In the genomic region with DNA sequence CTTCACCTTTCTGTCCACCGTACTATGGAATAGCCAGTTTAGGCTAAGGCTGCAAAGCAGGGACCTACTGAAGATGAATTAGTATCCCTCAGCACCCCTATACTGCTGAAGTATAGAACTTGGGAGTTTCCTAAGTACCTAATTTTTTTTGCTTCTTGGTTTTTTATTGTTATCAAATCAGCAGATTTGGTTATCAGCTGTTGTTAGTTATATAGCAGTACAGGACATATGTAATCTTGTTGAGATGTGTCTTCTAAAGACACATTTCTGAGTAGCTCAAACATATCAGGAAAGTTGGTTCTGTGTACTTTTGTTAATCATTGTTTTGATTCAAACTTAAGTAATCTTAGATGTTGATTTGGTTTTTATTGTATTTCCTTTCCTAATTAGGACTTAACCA, we compare ENCODE assay signal across 1 cellular context.
TF ChIP-seq lines count a peak whose summit lies in the region.

No MANE protein-coding gene starts in this region.

TF ChIP-seq in A549, 52 proteins besides CTCF, POLR2A, EP300 and RAD21 (continued from another document):
- no peak for TF ChIP-seq ZC3H11A (IDR thresholded peaks at IDR 0.05)
- TF ChIP-seq TP53 (CRISPR knock-in tag; IDR thresholded peaks at IDR 0.05): no peak
- no peak for TF ChIP-seq CHD2 (IDR thresholded peaks at IDR 0.05; ENCODE audit: low read length, partially characterized antibody)
- TF ChIP-seq RNF2 (IDR thresholded peaks at IDR 0.05; ENCODE audit: borderline replicate concordance, low read depth): no peak
- no peak for TF ChIP-seq ESRRA (IDR thresholded peaks at IDR 0.05; ENCODE audit: borderline replicate concordance, low read length)
- TF ChIP-seq NPAS2 (CRISPR knock-in tag; IDR thresholded peaks at IDR 0.05; ENCODE audit: borderline replicate concordance): no peak
- TF ChIP-seq, protein P1, sequence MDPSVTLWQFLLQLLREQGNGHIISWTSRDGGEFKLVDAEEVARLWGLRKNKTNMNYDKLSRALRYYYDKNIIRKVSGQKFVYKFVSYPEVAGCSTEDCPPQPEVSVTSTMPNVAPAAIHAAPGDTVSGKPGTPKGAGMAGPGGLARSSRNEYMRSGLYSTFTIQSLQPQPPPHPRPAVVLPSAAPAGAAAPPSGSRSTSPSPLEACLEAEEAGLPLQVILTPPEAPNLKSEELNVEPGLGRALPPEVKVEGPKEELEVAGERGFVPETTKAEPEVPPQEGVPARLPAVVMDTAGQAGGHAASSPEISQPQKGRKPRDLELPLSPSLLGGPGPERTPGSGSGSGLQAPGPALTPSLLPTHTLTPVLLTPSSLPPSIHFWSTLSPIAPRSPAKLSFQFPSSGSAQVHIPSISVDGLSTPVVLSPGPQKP (IDR thresholded peaks at IDR 0.05; ENCODE audit: low read depth, low read length): no peak
- no peak for TF ChIP-seq PHF8 (IDR thresholded peaks at IDR 0.05; ENCODE audit: borderline replicate concordance, low read depth)
- TF ChIP-seq KDM1A (IDR thresholded peaks at IDR 0.05; ENCODE audit: low read depth): no peak
- TF ChIP-seq BHLHE40 (IDR thresholded peaks at IDR 0.05; ENCODE audit: low read depth, low read length): no peak
- TF ChIP-seq, protein P2, sequence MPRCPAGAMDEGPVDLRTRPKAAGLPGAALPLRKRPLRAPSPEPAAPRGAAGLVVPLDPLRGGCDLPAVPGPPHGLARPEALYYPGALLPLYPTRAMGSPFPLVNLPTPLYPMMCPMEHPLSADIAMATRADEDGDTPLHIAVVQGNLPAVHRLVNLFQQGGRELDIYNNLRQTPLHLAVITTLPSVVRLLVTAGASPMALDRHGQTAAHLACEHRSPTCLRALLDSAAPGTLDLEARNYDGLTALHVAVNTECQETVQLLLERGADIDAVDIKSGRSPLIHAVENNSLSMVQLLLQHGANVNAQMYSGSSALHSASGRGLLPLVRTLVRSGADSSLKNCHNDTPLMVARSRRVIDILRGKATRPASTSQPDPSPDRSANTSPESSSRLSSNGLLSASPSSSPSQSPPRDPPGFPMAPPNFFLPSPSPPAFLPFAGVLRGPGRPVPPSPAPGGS (IDR thresholded peaks at IDR 0.05): no peak
- TF ChIP-seq, protein P3, sequence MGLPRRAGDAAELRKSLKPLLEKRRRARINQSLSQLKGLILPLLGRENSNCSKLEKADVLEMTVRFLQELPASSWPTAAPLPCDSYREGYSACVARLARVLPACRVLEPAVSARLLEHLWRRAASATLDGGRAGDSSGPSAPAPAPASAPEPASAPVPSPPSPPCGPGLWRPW (IDR thresholded peaks at IDR 0.05): no peak
